In genomic region chr18:22524783-22525182, GRCh38 we compare ENCODE assay signal across 19 cellular contexts.
DNase-seq lines count a peak whose midpoint lies in the region; ATAC-seq and TF ChIP-seq lines count a peak whose summit lies in the region.
"Had no signal": no experiment of that assay in that cellular context is flagged by ENCODE, and none has a peak within 500 bp of the region (broad histone marks: within the 10 kb centered on the region; RNA-seq: fewer than 3 reads in every experiment).

No MANE protein-coding gene starts in this region.

- H3K9me3 ChIP-seq in SJSA1 (replicated peaks) (no peaks in the 10 kb centered on the region), right lobe of liver (no peaks in the 10 kb centered on the region)
- H3K9me3 ChIP-seq: BE2C had no signal

- H3K27me3 ChIP-seq in SJSA1 (replicated peaks) (no peaks in the 10 kb centered on the region), right lobe of liver (no peaks in the 10 kb centered on the region)
- H3K27me3 ChIP-seq: BE2C had no signal

- H3K4me1 ChIP-seq in SJSA1 (replicated peaks), result peaks cover 44% of the 10 kb centered on the region
- peaks cover 0 to 9% (median 0%) of the 10 kb centered on the region in 4 donors for H3K4me1 ChIP-seq in right lobe of liver
- H3K4me1 ChIP-seq: BE2C had no signal

- no peak for TF ChIP-seq POLR2A in right lobe of liver (IDR thresholded peaks at IDR 0.05)

- H3K27ac ChIP-seq in SJSA1 (peak overlapping the region; percentile 93), right lobe of liver (no peak overlapping the region)

- in situ Hi-C loops in G401 (cut with HindIII; ENCODE audit: low sequenced_read_pairs), result no loop called here

- TF ChIP-seq CTCF in choroid plexus epithelial cell (conservative IDR thresholded peaks at IDR 0.05; ENCODE audit: low read depth, low read length) (no peak), right lobe of liver (IDR thresholded peaks at IDR 0.05) (no peak)

- intact Hi-C loops in right lobe of liver (cut with DNase I) (no loop called here), Right ventricle myocardium superior (cut with DNase I) (no loop called here)

- 27% methylated on average over 6 of the region's 6 CpGs for WGBS in right lobe of liver (ENCODE audit: insufficient coverage, low coverage, low lambda C conversion rate, missing lambda C conversion rate)

- no peaks in the 10 kb centered on the region for H3K36me3 ChIP-seq in SJSA1
- H3K36me3 ChIP-seq in right lobe of liver, result no peaks in the 10 kb centered on the region
- H3K36me3 ChIP-seq: BE2C had no signal

- peak; percentile 75 to 91 (median 81) for ATAC-seq in right lobe of liver
- ATAC-seq in Right ventricle myocardium superior (ENCODE audit: poor library complexity), result no peak
- ATAC-seq in GM21723 (IDR thresholded peaks at IDR 0.05; ENCODE audit: unreplicated experiment), result no peak
- no peak for ATAC-seq in GM21737 (IDR thresholded peaks at IDR 0.05; ENCODE audit: unreplicated experiment)
- ATAC-seq: GM23338 had no signal

- H3K4me3 ChIP-seq in SJSA1 (no peak overlapping the region), choroid plexus epithelial cell (ENCODE audit: low read depth, low read length) (no peak overlapping the region), right lobe of liver (no peak overlapping the region)
- H3K4me3 ChIP-seq: GM23338 had no signal

- peak in 1 of 2 experiments; percentile 50 for DNase-seq in SJSA1 (ENCODE audit: low read depth in 1 of 2, low spot score in 2 of 2)
- DNase-seq in choroid plexus epithelial cell (ENCODE audit: low read depth), result peak; percentile 52
- DNase-seq in right lobe of liver, result no peak
- DNase-seq in G401 (ENCODE audit: low spot score), result no peak
- DNase-seq in Right ventricle myocardium superior, result no peak
- DNase-seq: ACHN; BE2C; C1 segment of cervical spinal cord; CD4-positive, CD25-positive, alpha-beta regulatory T cell; CD8-positive, alpha-beta memory T cell; COR-L47; DMS 273 treated with DMSO at 0.1 percent for 48 hours; DMS53; DND-41; EL; HCEC 1CT had no signal

Comparison
In these comparisons a context has a peak if more than half of its experiments do, and no peak if none do; other contexts are left out.
1. ATAC-seq: peak in right lobe of liver (4 of 4); none in Right ventricle myocardium superior (single experiment), GM21723 (single experiment) and GM21737 (single experiment).